In genomic region chr19:13016628-13017305, GRCh38 we compare ENCODE assay signal across 15 cellular contexts. TPM values are rescaled to one million over a fixed set of nuclear protein-coding genes. Genes with fewer than 3 reads are reported as not detected.
DNase-seq lines count a peak whose midpoint lies in the region; ATAC-seq and TF ChIP-seq lines count a peak whose summit lies in the region.
"Had no signal": no experiment of that assay in that cellular context is flagged by ENCODE, and none has a peak within 500 bp of the region (broad histone marks: within the 10 kb centered on the region; RNA-seq: fewer than 3 reads in every experiment).

No MANE protein-coding gene starts in this region.

- ATAC-seq in Panc1 (no peak), GM18873 (IDR thresholded peaks at IDR 0.05; ENCODE audit: low FRiP score, unreplicated experiment) (no peak)

- WGBS in esophagus squamous epithelium, 2 donors = 21 to 48% methylated on average over 19 to 22 of the region's 22 CpGs
- WGBS in prostate gland = 9% methylated on average over 22 of the region's 22 CpGs

- H3K27me3 ChIP-seq in Panc1 (ENCODE audit: control insufficient read depth, insufficient read depth, low read length) (no peaks in the 10 kb centered on the region), esophagus squamous epithelium (peaks cover 0 to 14% (median 0%) of the 10 kb centered on the region in 4 donors), prostate gland (replicated peaks; ENCODE audit: insufficient read depth) (no peaks in the 10 kb centered on the region), WERI-Rb-1 (ENCODE audit: insufficient read depth, low read depth, severe bottlenecking) (peaks cover 21% of the 10 kb centered on the region)

- TF ChIP-seq POLR2A in esophagus squamous epithelium (IDR thresholded peaks at IDR 0.05) = no peak
- TF ChIP-seq POLR2A in prostate gland (IDR thresholded peaks at IDR 0.05) = no peak

- in situ Hi-C loops in Panc1 (cut with HindIII; ENCODE audit: low pct_unique_long_range_greater_than_20kb, low sequenced_read_pairs) = no loop called here

- DNase-seq in Panc1 (ENCODE audit: low read depth, low spot score) = no peak
- no peak for DNase-seq in esophagus squamous epithelium (lab: John Stamatoyannopoulos, UW)
- DNase-seq in prostate gland (ENCODE audit: low spot score) = no peak
- no peak for DNase-seq in HCEC 1CT
- DNase-seq in WERI-Rb-1 = no peak
- no peak for DNase-seq in stimulated activated CD4-positive, alpha-beta T cell treated with anti-CD3 and anti-CD28 coated beads, Interleukin-2, amount 100 ng/mL, for 48 hours
- DNase-seq: activated CD4-positive, alpha-beta T cell treated with anti-CD3 and anti-CD28 coated beads for 48 hours; activated naive CD4-positive, alpha-beta T cell treated with anti-CD3 and anti-CD28 coated beads, Interleukin-2, amount 10 ng/mL, durations not matched to agents 7 days and 5 days; immature natural killer cell; MV-4-11; NCI-H524 treated with DMSO at 0.1 percent for 48 hours had no signal

- POLR2A ChIA-PET in Panc1 (lab: Charles Lee) = no interaction called here

- H3K36me3 ChIP-seq in Panc1 (ENCODE audit: control insufficient read depth, insufficient read depth, low read length) = no peaks in the 10 kb centered on the region
- no peaks in the 10 kb centered on the region for H3K36me3 ChIP-seq in esophagus squamous epithelium
- H3K36me3 ChIP-seq in prostate gland = no peaks in the 10 kb centered on the region
- no peaks in the 10 kb centered on the region for H3K36me3 ChIP-seq in WERI-Rb-1

- H3K4me1 ChIP-seq in Panc1 (ENCODE audit: control insufficient read depth, insufficient read depth, low read length) = peaks cover 64% of the 10 kb centered on the region
- H3K4me1 ChIP-seq in esophagus squamous epithelium = peaks cover 53 to 100% (median 75%) of the 10 kb centered on the region in 3 donors
- H3K4me1 ChIP-seq in prostate gland (replicated peaks) = peaks cover 40% of the 10 kb centered on the region
- H3K4me1 ChIP-seq: parathyroid adenoma had no signal

- no peak for TF ChIP-seq CTCF in 22Rv1 (IDR thresholded peaks at IDR 0.05)
- no peak for TF ChIP-seq CTCF in Panc1 (IDR thresholded peaks at IDR 0.05)
- no peak for TF ChIP-seq CTCF in esophagus squamous epithelium (IDR thresholded peaks at IDR 0.05)
- TF ChIP-seq CTCF in prostate gland (IDR thresholded peaks at IDR 0.05) = no peak
- no peak for TF ChIP-seq CTCF in WERI-Rb-1 (IDR thresholded peaks at IDR 0.05; ENCODE audit: low read depth, low read length)

- CTCF ChIA-PET in Panc1 (lab: Charles Lee) = no interaction called here

- H3K27ac ChIP-seq in 22Rv1 = peak overlapping the region; percentile 99
- peak overlapping the region; percentile 99 for H3K27ac ChIP-seq in Panc1 (ENCODE audit: low read length)
- H3K27ac ChIP-seq in esophagus squamous epithelium = peak overlapping the region; percentile 91 to 98 (median 92)
- peak overlapping the region; percentile 96 to 97 for H3K27ac ChIP-seq in prostate gland
- H3K27ac ChIP-seq in WERI-Rb-1 = no peak overlapping the region
- H3K27ac ChIP-seq: parathyroid adenoma had no signal

- no TSS peak for BruUV-seq in Panc1 (replicated peaks; lab: Mats Ljungman, UMichigan)

- H3K4me3 ChIP-seq in Panc1 (ENCODE audit: low read depth in 2 of 2, low read length in 2 of 2) (peak overlapping the region; percentile 24 to 53), esophagus squamous epithelium (peak overlapping the region; percentile 4 to 51 (median 29)), prostate gland (peak overlapping the region; percentile 15 to 41), WERI-Rb-1 (ENCODE audit: low read depth, low read length) (no peak overlapping the region)

- intact Hi-C loops in Panc1 (cut with micrococcal nuclease; ENCODE audit: unreplicated experiment) (no loop called here), esophagus squamous epithelium (cut with DNase I) (no loop called here), prostate gland (cut with DNase I) (no loop called here)

- H3K9me3 ChIP-seq in Panc1 (ENCODE audit: control insufficient read depth, insufficient read depth, low read depth, low read length) (no peaks in the 10 kb centered on the region), esophagus squamous epithelium (no peaks in the 10 kb centered on the region), prostate gland (no peaks in the 10 kb centered on the region), WERI-Rb-1 (ENCODE audit: severe bottlenecking) (no peaks in the 10 kb centered on the region)

RNA-seq across cellular contexts. Expression of gene NFIX, which starts 21.5 kb away (rescaled TPM):
- total RNA-seq in Panc1 (2021; ENCODE audit: unreplicated experiment) = 144 TPM
- 107 TPM for polyA plus RNA-seq in Panc1 (2012; ENCODE audit: insufficient read length)
- 10 to 100 TPM; 32.3 to 81.2 (median 51.6) TPM for total RNA-seq in esophagus squamous epithelium
- total RNA-seq in prostate gland = 100 to 1,000 TPM; 185 to 286 TPM

RNA-seq across cellular contexts. Expression of gene DAND5, which starts 47.4 kb away (rescaled TPM):
- 0.54 TPM for total RNA-seq in Panc1 (2021; ENCODE audit: unreplicated experiment)
- 1.5 TPM for polyA plus RNA-seq in Panc1 (2012; ENCODE audit: insufficient read length)
- not detected for total RNA-seq in esophagus squamous epithelium
- total RNA-seq in prostate gland = 1 to 10 TPM in 1 of 2 donors, not detected in 1; 1.8 TPM
- total RNA-seq: SK-MEL-5 had no signal
- polyA plus RNA-seq: immature natural killer cell had no signal

RNA-seq across cellular contexts. Expression of gene GADD45GIP1, which starts 59.7 kb away (rescaled TPM):
- total RNA-seq in Panc1 (2021; ENCODE audit: unreplicated experiment) (36.7 TPM), esophagus squamous epithelium (10 to 100 TPM; 34.4 to 59.7 (median 44.9) TPM), prostate gland (10 to 100 TPM; 29.9 to 58.7 TPM)
- polyA plus RNA-seq in Panc1 (2012; ENCODE audit: insufficient read length) = 86.1 TPM
